In the genomic region with DNA sequence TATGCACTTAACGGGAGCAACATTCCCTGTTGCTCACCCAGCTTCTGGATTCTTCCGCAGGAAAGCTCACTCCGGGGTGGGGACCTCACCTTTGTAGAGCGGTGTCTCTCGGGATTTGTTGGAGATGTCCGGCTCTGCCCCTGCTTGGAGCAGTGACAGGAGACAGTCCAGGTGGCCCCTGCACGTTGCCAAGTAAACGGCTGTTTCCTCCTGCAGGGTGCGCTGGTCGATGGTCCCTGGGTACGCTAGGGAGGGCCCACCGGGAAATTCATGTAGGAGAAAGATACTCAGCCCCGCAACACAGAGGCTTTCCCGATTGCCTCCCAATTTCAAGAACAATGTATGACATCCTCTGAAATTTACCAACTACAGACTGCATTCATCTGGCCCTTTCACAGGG, we compare ENCODE assay signal across 17 cellular contexts. TPM values are rescaled to one million over a fixed set of nuclear protein-coding genes. Genes with fewer than 3 reads are reported as not detected.
A peak's percentile ranks its signal among the peaks of the same experiment; 100 is the strongest.
DNase-seq lines count a peak whose midpoint lies in the region; ATAC-seq and TF ChIP-seq lines count a peak whose summit lies in the region.
"Had no signal": no experiment of that assay in that cellular context is flagged by ENCODE, and none has a peak within 500 bp of the region (broad histone marks: within the 10 kb centered on the region; RNA-seq: fewer than 3 reads in every experiment).

No MANE protein-coding gene starts in this region.

- H3K27ac Mint-ChIP-seq in activated CD4-positive, alpha-beta memory T cell treated with anti-CD3 and anti-CD28 coated beads, Interleukin-2, amount 10 ng/mL, durations not matched to agents 7 days and 5 days: peak overlapping the region; percentile 99

- no peak overlapping the region for H3K4me2 ChIP-seq in mesendoderm (ENCODE audit: low read length)
- H3K4me2 ChIP-seq: A549 had no signal

- H3K27ac ChIP-seq in mesendoderm (ENCODE audit: low read depth, low read length): no peak overlapping the region
- H3K27ac ChIP-seq: A549 had no signal

- H2BK15ac ChIP-seq in mesendoderm (replicated peaks; ENCODE audit: low read depth): no peak overlapping the region

- peaks cover 74% of the 10 kb centered on the region for H3K36me3 Mint-ChIP-seq in activated CD4-positive, alpha-beta memory T cell treated with anti-CD3 and anti-CD28 coated beads, Interleukin-2, amount 10 ng/mL, durations not matched to agents 7 days and 5 days (ENCODE audit: low read depth)

- ATAC-seq in GM18870 (IDR thresholded peaks at IDR 0.05; ENCODE audit: unreplicated experiment): no peak
- ATAC-seq: A549 had no signal

- H3K4me3 ChIP-seq in mesendoderm (ENCODE audit: low read length): no peak overlapping the region
- H3K4me3 ChIP-seq: A549 had no signal

- H3K9me3 Mint-ChIP-seq in activated CD4-positive, alpha-beta memory T cell treated with anti-CD3 and anti-CD28 coated beads, Interleukin-2, amount 10 ng/mL, durations not matched to agents 7 days and 5 days: no peaks in the 10 kb centered on the region

- no CpG with 5 or more reads among the region's 14 CpGs for WGBS in mesendoderm (ENCODE audit: extremely low coverage, insufficient coverage, low lambda C conversion rate)

- H3K4me3 Mint-ChIP-seq in activated CD4-positive, alpha-beta memory T cell treated with anti-CD3 and anti-CD28 coated beads, Interleukin-2, amount 10 ng/mL, durations not matched to agents 7 days and 5 days: peak overlapping the region; percentile 91

- peaks cover 83% of the 10 kb centered on the region for H3K4me1 Mint-ChIP-seq in activated CD4-positive, alpha-beta memory T cell treated with anti-CD3 and anti-CD28 coated beads, Interleukin-2, amount 10 ng/mL, durations not matched to agents 7 days and 5 days

- H4K8ac ChIP-seq in mesendoderm (ENCODE audit: low read depth, low read length): no peak overlapping the region

- no peak overlapping the region for H2BK5ac ChIP-seq in mesendoderm (ENCODE audit: low read length)

- peak; percentile 36 for TF ChIP-seq CTCF in GM10266 (IDR thresholded peaks at IDR 0.05; ENCODE audit: control insufficient read depth, insufficient read depth, low read depth, missing control alignments)

- no peak overlapping the region for H3K56ac ChIP-seq in mesendoderm (ENCODE audit: low read length)

- no peaks in the 10 kb centered on the region for H3K36me3 ChIP-seq in mesendoderm (ENCODE audit: control insufficient read depth, insufficient read depth, low read length)

- no peaks in the 10 kb centered on the region for H3K27me3 ChIP-seq in mesendoderm (ENCODE audit: insufficient read depth, low read length, poor library complexity)

- CTCF ChIA-PET in activated CD4-positive, alpha-beta memory T cell treated with anti-CD3 and anti-CD28 coated beads, Interleukin-2, amount 10 ng/mL, durations not matched to agents 7 days and 5 days (lab: Charles Lee): interaction anchor here (1.2 to 13.3 kb wide), 5 partner anchors 10 to 30 kb away, joined by 3 to 156 read pairs (median 8); no protein-coding TSS in a partner anchor

- H3K27me3 Mint-ChIP-seq in activated CD4-positive, alpha-beta memory T cell treated with anti-CD3 and anti-CD28 coated beads, Interleukin-2, amount 10 ng/mL, durations not matched to agents 7 days and 5 days: no peaks in the 10 kb centered on the region

- H3K4me1 ChIP-seq in mesendoderm (ENCODE audit: control insufficient read depth, low read depth, low read length): peaks cover 4% of the 10 kb centered on the region

- H2BK120ac ChIP-seq in mesendoderm (ENCODE audit: low read depth, low read length): no peak overlapping the region

- no peak overlapping the region for H3K23ac ChIP-seq in mesendoderm (ENCODE audit: low read length)

- H4K5ac ChIP-seq in mesendoderm (ENCODE audit: low read length): no peak overlapping the region

- POLR2A ChIA-PET in activated CD4-positive, alpha-beta memory T cell treated with anti-CD3 and anti-CD28 coated beads, Interleukin-2, amount 10 ng/mL, durations not matched to agents 7 days and 5 days (lab: Charles Lee): interaction anchor here (0.5 to 3.8 kb wide), 13 partner anchors 8 to 1154 kb away, joined by 3 to 20 read pairs (median 4); no protein-coding TSS in a partner anchor

- H2AK5ac ChIP-seq in mesendoderm (ENCODE audit: low read length): no peak overlapping the region

- no peaks in the 10 kb centered on the region for H3K79me2 ChIP-seq in mesendoderm (ENCODE audit: control insufficient read depth, insufficient read depth, low read length)

- DNase-seq in NCI-H524 (lab: John Stamatoyannopoulos, UW): peak; percentile 64 to 72
- DNase-seq in NCI-H524 treated with DMSO at 0.1 percent for 48 hours (lab: John Stamatoyannopoulos, UW): no peak
- no peak for DNase-seq in GM10266 (ENCODE audit: extremely low spot score)
- no peak for DNase-seq in activated CD4-positive, alpha-beta memory T cell treated with anti-CD3 and anti-CD28 coated beads, Interleukin-2, amount 10 ng/mL, durations not matched to agents 7 days and 5 days
- peak; percentile 34 for DNase-seq in mesendoderm
- DNase-seq in NCI-H2029 treated with DMSO at 0.1 percent for 48 hours (lab: John Stamatoyannopoulos, UW): no peak
- DNase-seq in GOT3 (lab: John Stamatoyannopoulos, UW): no peak
- DNase-seq: head of caudate nucleus; MV-4-11; NCI-H446 treated with DMSO at 0.1 percent for 48 hours; stimulated activated CD4-positive, alpha-beta T cell treated with anti-CD3 and anti-CD28 coated beads, Interleukin-4, amount 100 ng/mL, for 4 hours had no signal

- H3K9ac ChIP-seq in mesendoderm (ENCODE audit: low read length): no peak overlapping the region

- H3K79me1 ChIP-seq in mesendoderm (ENCODE audit: low read length): no peaks in the 10 kb centered on the region

- no peak overlapping the region for H3K18ac ChIP-seq in mesendoderm (ENCODE audit: low read length)

- no peak overlapping the region for H3K4ac ChIP-seq in mesendoderm (ENCODE audit: low read depth, low read length)

RNA-seq across cellular contexts. Expression of a gene that starts 23.1 kb away (rescaled TPM):
- 10 to 100 TPM; 93.9 to 99.3 TPM for total RNA-seq in activated CD4-positive, alpha-beta memory T cell treated with anti-CD3 and anti-CD28 coated beads, Interleukin-2, amount 10 ng/mL, durations not matched to agents 7 days and 5 days
- 0.45 TPM for polyA plus RNA-seq in mesendoderm (2013, experiment 1 of 2)
- 0.41 TPM for polyA plus RNA-seq in mesendoderm (2013, experiment 2 of 2)
- total RNA-seq: lung microvascular endothelial cell had no signal

RNA-seq across cellular contexts. Expression of a gene that starts 26.1 kb away (rescaled TPM):
- not detected for total RNA-seq in activated CD4-positive, alpha-beta memory T cell treated with anti-CD3 and anti-CD28 coated beads, Interleukin-2, amount 10 ng/mL, durations not matched to agents 7 days and 5 days
- not detected for polyA plus RNA-seq in mesendoderm (2013, experiment 1 of 2)
- polyA plus RNA-seq in mesendoderm (2013, experiment 2 of 2): not detected
- total RNA-seq: astrocyte, Daoy, lung microvascular endothelial cell, SK-MEL-5 had no signal
- polyA plus RNA-seq: A549 had no signal

RNA-seq across cellular contexts. Expression of a gene that starts 43.8 kb away (rescaled TPM):
- under 1 TPM in 1 of 2 experiments, not detected in 1; 0.45 TPM for total RNA-seq in activated CD4-positive, alpha-beta memory T cell treated with anti-CD3 and anti-CD28 coated beads, Interleukin-2, amount 10 ng/mL, durations not matched to agents 7 days and 5 days
- not detected for polyA plus RNA-seq in mesendoderm (2013, experiment 1 of 2)
- polyA plus RNA-seq in mesendoderm (2013, experiment 2 of 2): not detected
- total RNA-seq: astrocyte, Daoy, lung microvascular endothelial cell, SK-MEL-5 had no signal
- polyA plus RNA-seq: A549 had no signal

Comparison
In these comparisons a context has a peak if more than half of its experiments do, and no peak if none do; other contexts are left out.
1. DNase-seq: peak in NCI-H524 (2 of 2) and mesendoderm (single experiment); none in NCI-H524 treated with DMSO at 0.1 percent for 48 hours (single experiment), GM10266 (single experiment), activated CD4-positive, alpha-beta memory T cell treated with anti-CD3 and anti-CD28 coated beads, Interleukin-2, amount 10 ng/mL, durations not matched to agents 7 days and 5 days (single experiment), NCI-H2029 treated with DMSO at 0.1 percent for 48 hours (single experiment) and GOT3 (single experiment).